In the genomic region with DNA sequence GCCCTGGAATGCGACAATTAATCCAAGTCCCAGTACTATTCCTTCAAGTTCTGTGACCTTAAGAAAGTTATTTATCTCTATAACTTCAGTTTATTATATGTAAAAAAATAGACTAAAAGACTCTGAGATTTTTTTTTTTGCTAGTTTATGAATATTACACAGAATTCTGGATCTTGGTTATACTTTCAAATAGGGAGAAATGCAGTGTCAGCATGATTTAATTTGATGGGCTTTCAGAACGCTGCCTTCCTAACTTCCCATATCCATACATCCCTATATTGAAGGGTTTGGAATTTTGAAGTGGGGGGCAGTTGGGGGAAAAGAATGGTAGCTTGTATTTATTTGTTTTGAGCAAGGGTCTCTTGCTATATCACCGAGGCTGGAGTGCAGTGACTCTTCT, we compare ENCODE assay signal across 3 cellular contexts.
TF ChIP-seq lines count a peak whose summit lies in the region.

No MANE protein-coding gene starts in this region.

TF ChIP-seq in HepG2, 621 proteins besides CTCF, POLR2A, EP300 and RAD21:
- TF ChIP-seq ZNF382 (CRISPR knock-in tag; IDR thresholded peaks at IDR 0.05; ENCODE audit: borderline replicate concordance) (no peak), ZNF3 (CRISPR knock-in tag; IDR thresholded peaks at IDR 0.05) (no peak), SMAD9 (CRISPR knock-in tag; IDR thresholded peaks at IDR 0.05) (no peak), BRCA1 (CRISPR knock-in tag; IDR thresholded peaks at IDR 0.05) (no peak), ZSCAN25 (CRISPR knock-in tag; IDR thresholded peaks at IDR 0.05) (no peak), CBFB (CRISPR knock-in tag; IDR thresholded peaks at IDR 0.05) (no peak), MAFF (IDR thresholded peaks at IDR 0.05; ENCODE audit: low read depth, low read length) (peak; percentile 91), MAFK (conservative IDR thresholded peaks at IDR 0.05 in 1 of 2, IDR thresholded peaks at IDR 0.05 in 1 of 2; ENCODE audit: low read length in 2 of 2) (peak; percentile 88 to 94)

TF ChIP-seq in K562, 482 proteins besides CTCF, POLR2A, EP300 and RAD21:
- TF ChIP-seq ZSCAN29 (IDR thresholded peaks at IDR 0.05): no peak
- no peak for TF ChIP-seq ZC3H8 (IDR thresholded peaks at IDR 0.05)
- no peak for TF ChIP-seq KAT7 (CRISPR knock-in tag; IDR thresholded peaks at IDR 0.05; ENCODE audit: borderline replicate concordance)
- peak; percentile 85 for TF ChIP-seq MAFF (IDR thresholded peaks at IDR 0.05; ENCODE audit: low read length)
- TF ChIP-seq, protein P1, sequence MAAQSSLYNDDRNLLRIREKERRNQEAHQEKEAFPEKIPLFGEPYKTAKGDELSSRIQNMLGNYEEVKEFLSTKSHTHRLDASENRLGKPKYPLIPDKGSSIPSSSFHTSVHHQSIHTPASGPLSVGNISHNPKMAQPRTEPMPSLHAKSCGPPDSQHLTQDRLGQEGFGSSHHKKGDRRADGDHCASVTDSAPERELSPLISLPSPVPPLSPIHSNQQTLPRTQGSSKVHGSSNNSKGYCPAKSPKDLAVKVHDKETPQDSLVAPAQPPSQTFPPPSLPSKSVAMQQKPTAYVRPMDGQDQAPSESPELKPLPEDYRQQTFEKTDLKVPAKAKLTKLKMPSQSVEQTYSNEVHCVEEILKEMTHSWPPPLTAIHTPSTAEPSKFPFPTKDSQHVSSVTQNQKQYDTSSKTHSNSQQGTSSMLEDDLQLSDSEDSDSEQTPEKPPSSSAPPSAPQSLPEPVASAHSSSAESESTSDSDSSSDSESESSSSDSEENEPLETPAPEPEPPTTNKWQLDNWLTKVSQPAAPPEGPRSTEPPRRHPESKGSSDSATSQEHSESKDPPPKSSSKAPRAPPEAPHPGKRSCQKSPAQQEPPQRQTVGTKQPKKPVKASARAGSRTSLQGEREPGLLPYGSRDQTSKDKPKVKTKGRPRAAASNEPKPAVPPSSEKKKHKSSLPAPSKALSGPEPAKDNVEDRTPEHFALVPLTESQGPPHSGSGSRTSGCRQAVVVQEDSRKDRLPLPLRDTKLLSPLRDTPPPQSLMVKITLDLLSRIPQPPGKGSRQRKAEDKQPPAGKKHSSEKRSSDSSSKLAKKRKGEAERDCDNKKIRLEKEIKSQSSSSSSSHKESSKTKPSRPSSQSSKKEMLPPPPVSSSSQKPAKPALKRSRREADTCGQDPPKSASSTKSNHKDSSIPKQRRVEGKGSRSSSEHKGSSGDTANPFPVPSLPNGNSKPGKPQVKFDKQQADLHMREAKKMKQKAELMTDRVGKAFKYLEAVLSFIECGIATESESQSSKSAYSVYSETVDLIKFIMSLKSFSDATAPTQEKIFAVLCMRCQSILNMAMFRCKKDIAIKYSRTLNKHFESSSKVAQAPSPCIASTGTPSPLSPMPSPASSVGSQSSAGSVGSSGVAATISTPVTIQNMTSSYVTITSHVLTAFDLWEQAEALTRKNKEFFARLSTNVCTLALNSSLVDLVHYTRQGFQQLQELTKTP (IDR thresholded peaks at IDR 0.05; ENCODE audit: low read depth in 1 of 2, partially characterized antibody in 2 of 2): no peak
- TF ChIP-seq, protein P2, sequence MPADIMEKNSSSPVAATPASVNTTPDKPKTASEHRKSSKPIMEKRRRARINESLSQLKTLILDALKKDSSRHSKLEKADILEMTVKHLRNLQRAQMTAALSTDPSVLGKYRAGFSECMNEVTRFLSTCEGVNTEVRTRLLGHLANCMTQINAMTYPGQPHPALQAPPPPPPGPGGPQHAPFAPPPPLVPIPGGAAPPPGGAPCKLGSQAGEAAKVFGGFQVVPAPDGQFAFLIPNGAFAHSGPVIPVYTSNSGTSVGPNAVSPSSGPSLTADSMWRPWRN (IDR thresholded peaks at IDR 0.05; ENCODE audit: low read depth): no peak
- TF ChIP-seq, protein P3, sequence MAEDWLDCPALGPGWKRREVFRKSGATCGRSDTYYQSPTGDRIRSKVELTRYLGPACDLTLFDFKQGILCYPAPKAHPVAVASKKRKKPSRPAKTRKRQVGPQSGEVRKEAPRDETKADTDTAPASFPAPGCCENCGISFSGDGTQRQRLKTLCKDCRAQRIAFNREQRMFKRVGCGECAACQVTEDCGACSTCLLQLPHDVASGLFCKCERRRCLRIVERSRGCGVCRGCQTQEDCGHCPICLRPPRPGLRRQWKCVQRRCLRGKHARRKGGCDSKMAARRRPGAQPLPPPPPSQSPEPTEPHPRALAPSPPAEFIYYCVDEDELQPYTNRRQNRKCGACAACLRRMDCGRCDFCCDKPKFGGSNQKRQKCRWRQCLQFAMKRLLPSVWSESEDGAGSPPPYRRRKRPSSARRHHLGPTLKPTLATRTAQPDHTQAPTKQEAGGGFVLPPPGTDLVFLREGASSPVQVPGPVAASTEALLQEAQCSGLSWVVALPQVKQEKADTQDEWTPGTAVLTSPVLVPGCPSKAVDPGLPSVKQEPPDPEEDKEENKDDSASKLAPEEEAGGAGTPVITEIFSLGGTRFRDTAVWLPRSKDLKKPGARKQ (CRISPR knock-in tag; IDR thresholded peaks at IDR 0.05): no peak
- peak; percentile 83 for TF ChIP-seq ZNF316 (IDR thresholded peaks at IDR 0.05)
- TF ChIP-seq HNRNPK (IDR thresholded peaks at IDR 0.05; ENCODE audit: low read depth, low read length, poor library complexity, severe bottlenecking): no peak
- peak; percentile 87 for TF ChIP-seq MAFK (IDR thresholded peaks at IDR 0.05; ENCODE audit: low read length)
- no peak for TF ChIP-seq YBX1 (IDR thresholded peaks at IDR 0.05)
- no peak for TF ChIP-seq SMARCB1 (IDR thresholded peaks at IDR 0.05; ENCODE audit: insufficient read length, low read depth)
- TF ChIP-seq, protein P4, sequence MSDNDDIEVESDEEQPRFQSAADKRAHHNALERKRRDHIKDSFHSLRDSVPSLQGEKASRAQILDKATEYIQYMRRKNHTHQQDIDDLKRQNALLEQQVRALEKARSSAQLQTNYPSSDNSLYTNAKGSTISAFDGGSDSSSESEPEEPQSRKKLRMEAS (CRISPR knock-in tag; IDR thresholded peaks at IDR 0.05): no peak
- TF ChIP-seq SMARCC2 (IDR thresholded peaks at IDR 0.05; ENCODE audit: low read depth): no peak
- peak; percentile 72 for TF ChIP-seq C11orf30 (IDR thresholded peaks at IDR 0.05; ENCODE audit: low read depth)
- no peak for TF ChIP-seq SAFB2 (IDR thresholded peaks at IDR 0.05; ENCODE audit: borderline replicate concordance, low read depth, low read length, severe bottlenecking)
- TF ChIP-seq MAFG (tag; conservative IDR thresholded peaks at IDR 0.05): peak; percentile 75
- TF ChIP-seq FOXM1 (IDR thresholded peaks at IDR 0.05; ENCODE audit: low read depth): no peak
- no peak for TF ChIP-seq FOXM1 (CRISPR knock-in tag; IDR thresholded peaks at IDR 0.05; ENCODE audit: low read depth)

TF ChIP-seq in SK-N-SH, 30 proteins besides CTCF, POLR2A, EP300 and RAD21:
- TF ChIP-seq JUND (IDR thresholded peaks at IDR 0.05) (no peak), FOSL2 (IDR thresholded peaks at IDR 0.05; ENCODE audit: borderline replicate concordance, low read depth) (no peak), NFIC (IDR thresholded peaks at IDR 0.05; ENCODE audit: borderline replicate concordance) (no peak), MEF2A (IDR thresholded peaks at IDR 0.05; ENCODE audit: borderline replicate concordance, low read depth) (no peak), SMC3 (IDR thresholded peaks at IDR 0.05; ENCODE audit: low read depth, low read length) (no peak), RFX5 (IDR thresholded peaks at IDR 0.05; ENCODE audit: low read length) (no peak), FOXM1 (IDR thresholded peaks at IDR 0.05; ENCODE audit: low read depth) (no peak), YY1 (IDR thresholded peaks at IDR 0.05; ENCODE audit: low read depth) (no peak), TCF12 (IDR thresholded peaks at IDR 0.05) (no peak), NRF1 (IDR thresholded peaks at IDR 0.05; ENCODE audit: low read depth, low read length) (no peak), FOXJ3 (CRISPR knock-in tag; IDR thresholded peaks at IDR 0.05) (no peak), GABPA (IDR thresholded peaks at IDR 0.05; ENCODE audit: low read depth) (no peak)
- TF ChIP-seq, protein P5, sequence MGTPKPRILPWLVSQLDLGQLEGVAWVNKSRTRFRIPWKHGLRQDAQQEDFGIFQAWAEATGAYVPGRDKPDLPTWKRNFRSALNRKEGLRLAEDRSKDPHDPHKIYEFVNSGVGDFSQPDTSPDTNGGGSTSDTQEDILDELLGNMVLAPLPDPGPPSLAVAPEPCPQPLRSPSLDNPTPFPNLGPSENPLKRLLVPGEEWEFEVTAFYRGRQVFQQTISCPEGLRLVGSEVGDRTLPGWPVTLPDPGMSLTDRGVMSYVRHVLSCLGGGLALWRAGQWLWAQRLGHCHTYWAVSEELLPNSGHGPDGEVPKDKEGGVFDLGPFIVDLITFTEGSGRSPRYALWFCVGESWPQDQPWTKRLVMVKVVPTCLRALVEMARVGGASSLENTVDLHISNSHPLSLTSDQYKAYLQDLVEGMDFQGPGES (IDR thresholded peaks at IDR 0.05; ENCODE audit: low read depth, low read length): no peak
